In genomic region chr7:14054125-14054524, GRCh38 we compare ENCODE assay signal across 24 cellular contexts.
"Had no signal": no experiment of that assay in that cellular context is flagged by ENCODE, and none has a peak within 500 bp of the region (broad histone marks: within the 10 kb centered on the region; RNA-seq: fewer than 3 reads in every experiment).

No MANE protein-coding gene starts in this region.

- H3K27ac Mint-ChIP-seq: dendritic cell treated with granulocyte-macrophage colony-stimulating factor and Interleukin-4, amounts not matched to agents 40 ng/mL and 50 ng/mL, for 4 days; effector memory CD8-positive, alpha-beta T cell; endodermal cell; mesothelial cell of epicardium; naive thymus-derived CD8-positive, alpha-beta T cell had no signal

- H3K36me3 ChIP-seq: colonic mucosa, esophagus squamous epithelium, gastrocnemius medialis, heart right ventricle, left lung, lower lobe of right lung had no signal

- ATAC-seq: effector memory CD8-positive, alpha-beta T cell; esophagus mucosa; gastrocnemius medialis; heart right ventricle; left cardiac atrium; left lung; lower lobe of right lung; mucosa of descending colon; naive thymus-derived CD8-positive, alpha-beta T cell had no signal

- DNase-seq: colonic mucosa; cortex of kidney; effector CD8-positive, alpha-beta T cell; effector memory CD8-positive, alpha-beta T cell; endodermal cell; erythroblast; esophagus squamous epithelium; foreskin melanocyte; gastrocnemius medialis; glutamatergic neuron; head of caudate nucleus; heart right ventricle; hippocampal formation; left cardiac atrium; left lung; lower lobe of right lung; mesenchymal stem cell; mucosa of descending colon; naive B cell; naive thymus-derived CD8-positive, alpha-beta T cell had no signal

- H3K4me1 ChIP-seq: colonic mucosa, esophagus squamous epithelium, gastrocnemius medialis, heart right ventricle, left lung, lower lobe of right lung had no signal

- H3K9me3 ChIP-seq: colonic mucosa, esophagus squamous epithelium, gastrocnemius medialis, left lung, lower lobe of right lung, mucosa of descending colon had no signal

- H3K27me3 ChIP-seq: colonic mucosa, esophagus squamous epithelium, gastrocnemius medialis, heart right ventricle, left lung had no signal

- H3K4me3 Mint-ChIP-seq: dendritic cell treated with granulocyte-macrophage colony-stimulating factor and Interleukin-4, amounts not matched to agents 40 ng/mL and 50 ng/mL, for 4 days; effector memory CD8-positive, alpha-beta T cell; endodermal cell; mesothelial cell of epicardium; naive B cell; naive thymus-derived CD8-positive, alpha-beta T cell had no signal

- H3K27me3 Mint-ChIP-seq: dendritic cell treated with granulocyte-macrophage colony-stimulating factor and Interleukin-4, amounts not matched to agents 40 ng/mL and 50 ng/mL, for 4 days; effector memory CD8-positive, alpha-beta T cell; naive B cell; naive thymus-derived CD8-positive, alpha-beta T cell had no signal

- H3K36me3 Mint-ChIP-seq: mesothelial cell of epicardium; naive B cell; naive thymus-derived CD8-positive, alpha-beta T cell had no signal

- H3K4me1 Mint-ChIP-seq: endodermal cell; mesothelial cell of epicardium; naive B cell; naive thymus-derived CD8-positive, alpha-beta T cell had no signal

- H3K4me3 ChIP-seq: colonic mucosa, esophagus squamous epithelium, gastrocnemius medialis, heart right ventricle, left lung, lower lobe of right lung, mucosa of descending colon had no signal

- H3K27ac ChIP-seq: colonic mucosa, epithelial cell of prostate, esophagus squamous epithelium, gastrocnemius medialis, heart right ventricle, left lung, lower lobe of right lung had no signal

- H3K9me3 Mint-ChIP-seq: effector memory CD8-positive, alpha-beta T cell; endodermal cell had no signal
